Comparison of ENCODE assay signal across 8 cellular contexts in the genomic region with DNA sequence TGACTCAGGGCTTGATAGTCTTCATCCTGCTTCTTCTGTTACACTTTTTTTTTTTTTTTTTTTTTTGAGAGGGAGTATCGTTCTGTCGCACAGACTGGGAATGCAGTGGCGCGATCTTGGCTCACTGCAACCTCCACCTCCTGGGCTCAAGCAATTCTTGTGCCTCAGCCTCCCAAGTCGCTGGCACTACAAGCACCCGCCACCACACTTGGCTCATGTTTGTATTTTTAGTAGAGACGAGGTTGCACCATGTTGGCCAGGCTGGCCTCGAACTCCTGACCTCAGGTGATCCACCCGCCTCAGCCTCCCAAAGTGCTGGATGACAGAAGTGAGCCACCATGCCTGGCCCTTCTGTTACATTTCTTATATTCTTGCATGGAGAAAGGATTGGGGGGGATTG. TPM values are rescaled to one million over a fixed set of nuclear protein-coding genes. Genes with fewer than 3 reads are reported as not detected.
A peak's percentile ranks its signal among the peaks of the same experiment; 100 is the strongest.
DNase-seq lines count a peak whose midpoint lies in the region; ATAC-seq, FAIRE-seq and TF ChIP-seq lines count a peak whose summit lies in the region.
"Not testable (repeated sequence)": the region's sequence is repeated elsewhere in the genome, so short reads cannot be mapped to it uniquely, and the experiment has no call there.
"Had no signal": no experiment of that assay in that cellular context is flagged by ENCODE, and none has a peak within 500 bp of the region (broad histone marks: within the 10 kb centered on the region; RNA-seq: fewer than 3 reads in every experiment).

No MANE protein-coding gene starts in this region.

- H3K4me3 ChIP-seq in SK-N-MC; body of pancreas; HepG2 (replicated peaks in 1 of 3; ENCODE audit: insufficient read depth in 1 of 3, low read depth in 2 of 3, low read length in 3 of 3): not testable (repeated sequence)

- peak overlapping the region; percentile 56; the same call in 1 of the 2 replicates for H3K27ac ChIP-seq in SK-N-MC
- H3K27ac ChIP-seq in body of pancreas: peak overlapping the region in 3 of 4 donors; percentile 23 to 95 (median 87)
- not testable (repeated sequence) for H3K27ac ChIP-seq in HepG2 (ENCODE audit: extremely low read length, insufficient read depth, low read length)

- FAIRE-seq in HepG2 (lab: Jason Lieb, UNC): not testable (repeated sequence)

- H3K9ac ChIP-seq in SK-N-MC (ENCODE audit: insufficient read length); HepG2 (ENCODE audit: insufficient read depth, low read depth, low read length): not testable (repeated sequence)

- H3K27me3 ChIP-seq in body of pancreas; HepG2 (ENCODE audit: control insufficient read depth in 1 of 2, insufficient read depth in 2 of 2, low read length in 2 of 2): not testable (repeated sequence)

- POLR2A ChIA-PET in activated CD4-positive, alpha-beta T cell treated with anti-CD3 and anti-CD28 coated beads for 36 hours (lab: Charles Lee): interaction anchor here (1.0 kb wide), 1 partner anchor 49 kb away, joined by 3 read pairs; no protein-coding TSS in a partner anchor
- POLR2A ChIA-PET in HepG2 (lab: Yijun Ruan, JAX): interaction anchor here (1.5 to 2.6 kb wide), 3 partner anchors 10 to 51 kb away, joined by 5 to 65 read pairs (median 41); a partner anchor contains a TSS

- not testable (repeated sequence) for TF ChIP-seq CTCF in body of pancreas (IDR thresholded peaks at IDR 0.05); HepG2 (CRISPR knock-in tag; IDR thresholded peaks at IDR 0.05); osteocyte (IDR thresholded peaks at IDR 0.05)

- in situ Hi-C loops in HepG2 (cut with HindIII; ENCODE audit: extremely low pct_ligation_motif_present, low pct_unique_long_range_greater_than_20kb): not testable (repeated sequence)

- H3K27ac Mint-ChIP-seq in activated CD4-positive, alpha-beta T cell treated with anti-CD3 and anti-CD28 coated beads for 36 hours: peak overlapping the region; percentile 65
- peak overlapping the region; percentile 52 for H3K27ac Mint-ChIP-seq in activated CD8-positive, alpha-beta memory T cell treated with anti-CD3 and anti-CD28 coated beads, Interleukin-2, amount 10 ng/mL, durations not matched to agents 7 days and 5 days
- H3K27ac Mint-ChIP-seq in activated T-helper 2 cell treated with anti-CD3 and anti-CD28 coated beads, Interferon-gamma antibody, Interleukin-2, Interleukin-4, amounts not matched to agents 10 μg/mL and 5 μg/mL and 100 μg/mL, durations not matched to agents 14 hours and 24 hours and 36 hours: peak overlapping the region; percentile 70
- H3K27ac Mint-ChIP-seq in osteocyte (ENCODE audit: unreplicated experiment): peak overlapping the region; percentile 24

- peaks cover 25% of the 10 kb centered on the region; the same call in 1 of the 2 replicates for H4K20me1 ChIP-seq in HepG2 (ENCODE audit: insufficient read depth, low read length)

- H3K4me1 Mint-ChIP-seq in activated CD4-positive, alpha-beta T cell treated with anti-CD3 and anti-CD28 coated beads for 36 hours: peaks cover 30% of the 10 kb centered on the region
- H3K4me1 Mint-ChIP-seq in activated CD8-positive, alpha-beta memory T cell treated with anti-CD3 and anti-CD28 coated beads, Interleukin-2, amount 10 ng/mL, durations not matched to agents 7 days and 5 days: peaks cover 67% of the 10 kb centered on the region
- peaks cover 40% of the 10 kb centered on the region for H3K4me1 Mint-ChIP-seq in activated T-helper 2 cell treated with anti-CD3 and anti-CD28 coated beads, Interferon-gamma antibody, Interleukin-2, Interleukin-4, amounts not matched to agents 10 μg/mL and 5 μg/mL and 100 μg/mL, durations not matched to agents 14 hours and 24 hours and 36 hours (ENCODE audit: low read depth)
- H3K4me1 Mint-ChIP-seq in osteocyte (ENCODE audit: unreplicated experiment): peaks cover 36% of the 10 kb centered on the region

- not testable (repeated sequence) for BruUV-seq in HepG2 (replicated peaks; lab: Mats Ljungman, UMichigan)

- H3K4me3 Mint-ChIP-seq in activated CD4-positive, alpha-beta T cell treated with anti-CD3 and anti-CD28 coated beads for 36 hours: peak overlapping the region; percentile 94
- peak overlapping the region; percentile 95 for H3K4me3 Mint-ChIP-seq in activated CD8-positive, alpha-beta memory T cell treated with anti-CD3 and anti-CD28 coated beads, Interleukin-2, amount 10 ng/mL, durations not matched to agents 7 days and 5 days
- H3K4me3 Mint-ChIP-seq in activated T-helper 2 cell treated with anti-CD3 and anti-CD28 coated beads, Interferon-gamma antibody, Interleukin-2, Interleukin-4, amounts not matched to agents 10 μg/mL and 5 μg/mL and 100 μg/mL, durations not matched to agents 14 hours and 24 hours and 36 hours (ENCODE audit: low read depth): peak overlapping the region; percentile 61
- H3K4me3 Mint-ChIP-seq in osteocyte (ENCODE audit: unreplicated experiment): not testable (repeated sequence)

- peaks cover 10% of the 10 kb centered on the region for H3K79me2 ChIP-seq in HepG2 (ENCODE audit: insufficient read depth, low read length)

- not testable (repeated sequence) for TF ChIP-seq POLR2A in body of pancreas (IDR thresholded peaks at IDR 0.05); HepG2 (IDR thresholded peaks at IDR 0.05; ENCODE audit: insufficient read depth in 1 of 2, low read depth in 2 of 2, low read length in 2 of 2)

- not testable (repeated sequence) for TF ChIP-seq RAD21 in HepG2 (CRISPR knock-in tag; IDR thresholded peaks at IDR 0.05)

- CTCF ChIA-PET in activated CD4-positive, alpha-beta T cell treated with anti-CD3 and anti-CD28 coated beads for 36 hours (lab: Charles Lee): interaction anchor here (1.0 to 1.5 kb wide), 2 partner anchors 11 to 58 kb away, joined by 3 to 5 read pairs; no protein-coding TSS in a partner anchor
- CTCF ChIA-PET in activated CD8-positive, alpha-beta memory T cell treated with anti-CD3 and anti-CD28 coated beads, Interleukin-2, amount 10 ng/mL, durations not matched to agents 7 days and 5 days (lab: Charles Lee): interaction anchor here (0.6 to 3.1 kb wide), 4 partner anchors 11 to 81 kb away, joined by 3 to 20 read pairs (median 5); no protein-coding TSS in a partner anchor
- CTCF ChIA-PET in HepG2 (lab: Yijun Ruan, JAX; ENCODE audit: low intra/inter-chr PET ratio, low total read pairs): not testable (repeated sequence)

- H3K27me3 Mint-ChIP-seq in activated CD4-positive, alpha-beta T cell treated with anti-CD3 and anti-CD28 coated beads for 36 hours; activated CD8-positive, alpha-beta memory T cell treated with anti-CD3 and anti-CD28 coated beads, Interleukin-2, amount 10 ng/mL, durations not matched to agents 7 days and 5 days; activated T-helper 2 cell treated with anti-CD3 and anti-CD28 coated beads, Interferon-gamma antibody, Interleukin-2, Interleukin-4, amounts not matched to agents 10 μg/mL and 5 μg/mL and 100 μg/mL, durations not matched to agents 14 hours and 24 hours and 36 hours (ENCODE audit: low read depth); osteocyte (ENCODE audit: unreplicated experiment): not testable (repeated sequence)

- peaks cover 81% of the 10 kb centered on the region for H3K36me3 Mint-ChIP-seq in activated CD4-positive, alpha-beta T cell treated with anti-CD3 and anti-CD28 coated beads for 36 hours (ENCODE audit: low read depth)
- peaks cover 85% of the 10 kb centered on the region for H3K36me3 Mint-ChIP-seq in activated CD8-positive, alpha-beta memory T cell treated with anti-CD3 and anti-CD28 coated beads, Interleukin-2, amount 10 ng/mL, durations not matched to agents 7 days and 5 days
- H3K36me3 Mint-ChIP-seq in activated T-helper 2 cell treated with anti-CD3 and anti-CD28 coated beads, Interferon-gamma antibody, Interleukin-2, Interleukin-4, amounts not matched to agents 10 μg/mL and 5 μg/mL and 100 μg/mL, durations not matched to agents 14 hours and 24 hours and 36 hours (ENCODE audit: low read depth): peaks cover 86% of the 10 kb centered on the region
- peaks cover 30% of the 10 kb centered on the region for H3K36me3 Mint-ChIP-seq in osteocyte (ENCODE audit: unreplicated experiment)

- peaks cover 48% of the 10 kb centered on the region for H3K4me1 ChIP-seq in body of pancreas
- H3K4me1 ChIP-seq in HepG2 (ENCODE audit: insufficient read depth, low read length): peaks cover 46% of the 10 kb centered on the region

- not testable (repeated sequence) for H2AFZ ChIP-seq in HepG2 (ENCODE audit: low read length)

- intact Hi-C loops in activated CD4-positive, alpha-beta T cell treated with anti-CD3 and anti-CD28 coated beads for 36 hours (cut with DNase I, micrococcal nuclease): loop anchor here (5.0 to 10.0 kb wide), 2 partner anchors 60 to 228 kb away; no protein-coding TSS in a partner anchor
- intact Hi-C loops in activated T-helper 2 cell treated with anti-CD3 and anti-CD28 coated beads, Interferon-gamma antibody, Interleukin-2, Interleukin-4, amounts not matched to agents 10 μg/mL and 5 μg/mL and 100 μg/mL, durations not matched to agents 14 hours and 24 hours and 36 hours (cut with micrococcal nuclease): loop anchor here (5.0 kb wide), 1 partner anchor 228 kb away; no protein-coding TSS in a partner anchor
- intact Hi-C loops in body of pancreas (cut with DNase I): not testable (repeated sequence)
- intact Hi-C loops in HepG2 (cut with micrococcal nuclease; ENCODE audit: unreplicated experiment): loop anchor here (1.0 to 5.0 kb wide), 2 partner anchors 14 to 383 kb away; no protein-coding TSS in a partner anchor

- DNase-seq in SK-N-MC (ENCODE audit: low read depth, low spot score); activated CD4-positive, alpha-beta T cell treated with anti-CD3 and anti-CD28 coated beads for 36 hours; activated CD8-positive, alpha-beta memory T cell treated with anti-CD3 and anti-CD28 coated beads, Interleukin-2, amount 10 ng/mL, durations not matched to agents 7 days and 5 days; activated T-helper 2 cell treated with anti-CD3 and anti-CD28 coated beads, Interferon-gamma antibody, Interleukin-2, Interleukin-4, amounts not matched to agents 10 μg/mL and 5 μg/mL and 100 μg/mL, durations not matched to agents 14 hours and 24 hours and 36 hours (ENCODE audit: low spot score); body of pancreas; HepG2 (ENCODE audit: low spot score); osteocyte (ENCODE audit: extremely low spot score, unreplicated experiment): not testable (repeated sequence)

- H3K9me3 ChIP-seq in SK-N-MC (ENCODE audit: low read depth, low read length); body of pancreas; HepG2 (ENCODE audit: low read length): not testable (repeated sequence)

- peaks cover 13% of the 10 kb centered on the region; the same call in 1 of the 2 replicates for H3K36me3 ChIP-seq in SK-N-MC (ENCODE audit: insufficient read depth, low read length)
- peaks cover 14 to 34% of the 10 kb centered on the region in 2 donors for H3K36me3 ChIP-seq in body of pancreas (replicated peaks in 1 of 2; ENCODE audit: insufficient read depth in 1 of 2, low read depth in 2 of 2)
- H3K36me3 ChIP-seq in HepG2 (replicated peaks in 1 of 2; ENCODE audit: control insufficient read depth in 1 of 2, insufficient read depth in 2 of 2, low read length in 2 of 2): peaks cover 7 to 40% of the 10 kb centered on the region in 2 experiments; a peak in 4 of 5 replicates

- TF ChIP-seq EP300 in HepG2 (IDR thresholded peaks at IDR 0.05; ENCODE audit: low read depth in 2 of 2, low read length in 2 of 2); HepG2 (CRISPR knock-in tag; IDR thresholded peaks at IDR 0.05; ENCODE audit: borderline replicate concordance): not testable (repeated sequence)

- 64% methylated on average over 9 of the region's 9 CpGs for WGBS in body of pancreas, 2 donors
- WGBS in HepG2 (ENCODE audit: low lambda C conversion rate): 88% methylated on average over 9 of the region's 9 CpGs

- not testable (repeated sequence) for ATAC-seq in activated CD4-positive, alpha-beta T cell treated with anti-CD3 and anti-CD28 coated beads for 36 hours; activated CD8-positive, alpha-beta memory T cell treated with anti-CD3 and anti-CD28 coated beads, Interleukin-2, amount 10 ng/mL, durations not matched to agents 7 days and 5 days; body of pancreas; HepG2

- not testable (repeated sequence) for H3K4me2 ChIP-seq in HepG2 (ENCODE audit: low read depth, low read length)

- not testable (repeated sequence) for H3K9me3 Mint-ChIP-seq in activated CD4-positive, alpha-beta T cell treated with anti-CD3 and anti-CD28 coated beads for 36 hours (ENCODE audit: low read depth); activated CD8-positive, alpha-beta memory T cell treated with anti-CD3 and anti-CD28 coated beads, Interleukin-2, amount 10 ng/mL, durations not matched to agents 7 days and 5 days (ENCODE audit: low read depth); activated T-helper 2 cell treated with anti-CD3 and anti-CD28 coated beads, Interferon-gamma antibody, Interleukin-2, Interleukin-4, amounts not matched to agents 10 μg/mL and 5 μg/mL and 100 μg/mL, durations not matched to agents 14 hours and 24 hours and 36 hours; osteocyte (ENCODE audit: unreplicated experiment)

RNA-seq across cellular contexts. Expression of a gene that starts 6.6 kb away (rescaled TPM):
- total RNA-seq in activated CD4-positive, alpha-beta T cell treated with anti-CD3 and anti-CD28 coated beads for 36 hours: 100 to 1,000 TPM; 406 to 422 TPM
- 100 to 1,000 TPM; 487 to 625 TPM for total RNA-seq in activated CD8-positive, alpha-beta memory T cell treated with anti-CD3 and anti-CD28 coated beads, Interleukin-2, amount 10 ng/mL, durations not matched to agents 7 days and 5 days
- 564 and 570 TPM in 2 replicates for total RNA-seq in activated T-helper 2 cell treated with anti-CD3 and anti-CD28 coated beads, Interferon-gamma antibody, Interleukin-2, Interleukin-4, amounts not matched to agents 10 μg/mL and 5 μg/mL and 100 μg/mL, durations not matched to agents 14 hours and 24 hours and 36 hours
- 100 to 1,000 TPM in 1 of 2 donors, 10 to 100 TPM in 1; 88.0 to 112 TPM for total RNA-seq in body of pancreas
- 13.9 and 17.4 TPM in 2 replicates for total RNA-seq in HepG2 (2016; rRNA removed; fragmentation: Illumina TruSeq; extraction: Trizol)
- 4.7 and 4.8 TPM in 2 replicates for total RNA-seq in HepG2 (2016; cell fraction: cytosol; rRNA removed; fragmentation: Illumina TruSeq; extraction: Trizol; ENCODE audit: low read depth)
- total RNA-seq in HepG2 (2016; cell fraction: insoluble cytoplasmic fraction; rRNA removed; fragmentation: Illumina TruSeq; extraction: Trizol): 10.1 and 18.5 TPM in 2 replicates
- 20.5 and 21.4 TPM in 2 replicates for total RNA-seq in HepG2 (2016; cell fraction: membrane; rRNA removed; fragmentation: Illumina TruSeq; extraction: Trizol)
- total RNA-seq in HepG2 (2016; cell fraction: nucleus; rRNA removed; fragmentation: Illumina TruSeq; extraction: Trizol): 17.5 and 19.5 TPM in 2 replicates
- 15.2 and 17.3 TPM in 2 replicates for polyA plus RNA-seq in HepG2 (2011; rRNA removed)
- 12.0 and 18.4 TPM in 2 replicates for polyA plus RNA-seq in HepG2 (2011; cell fraction: cytosol; rRNA removed)
- 17.2 and 23.0 TPM in 2 replicates for polyA plus RNA-seq in HepG2 (2011; cell fraction: nucleus; rRNA removed)
- polyA plus RNA-seq in HepG2 (2012): 4.4 and 15.3 TPM in 2 replicates
- 6.3 and 6.4 TPM in 2 replicates for polyA plus RNA-seq in HepG2 (2016; cell fraction: cytosol; fragmentation: Illumina TruSeq; extraction: Trizol; ENCODE audit: low read depth)
- polyA plus RNA-seq in HepG2 (2016; cell fraction: insoluble cytoplasmic fraction; fragmentation: Illumina TruSeq; extraction: Trizol; ENCODE audit: low read depth): 14.6 and 21.4 TPM in 2 replicates
- 19.0 and 20.4 TPM in 2 replicates for polyA plus RNA-seq in HepG2 (2016; cell fraction: membrane; fragmentation: Illumina TruSeq; extraction: Trizol; ENCODE audit: low read depth)
- polyA plus RNA-seq in HepG2 (2016; cell fraction: nucleus; fragmentation: Illumina TruSeq; extraction: Trizol; ENCODE audit: insufficient read depth, low read depth): 32.9 and 35.2 TPM in 2 replicates
- polyA minus RNA-seq in HepG2 (2011; rRNA and poly(A)+ RNA removed; ENCODE audit: low replicate concordance): 33.9 and 45.0 TPM in 2 replicates
- polyA minus RNA-seq in HepG2 (2011; cell fraction: cytosol; rRNA and poly(A)+ RNA removed): 15.8 and 17.1 TPM in 2 replicates
- polyA minus RNA-seq in HepG2 (2011; cell fraction: nucleus; rRNA and poly(A)+ RNA removed): 6.1 and 8.6 TPM in 2 replicates
- total RNA-seq in osteocyte: 96.2 and 98.3 TPM in 2 replicates

RNA-seq across cellular contexts. Expression of a gene that starts 9.3 kb away (rescaled TPM):
- 10 to 100 TPM; 12.2 to 15.6 TPM for total RNA-seq in activated CD4-positive, alpha-beta T cell treated with anti-CD3 and anti-CD28 coated beads for 36 hours
- 10 to 100 TPM; 55.7 to 61.2 TPM for total RNA-seq in activated CD8-positive, alpha-beta memory T cell treated with anti-CD3 and anti-CD28 coated beads, Interleukin-2, amount 10 ng/mL, durations not matched to agents 7 days and 5 days
- total RNA-seq in activated T-helper 2 cell treated with anti-CD3 and anti-CD28 coated beads, Interferon-gamma antibody, Interleukin-2, Interleukin-4, amounts not matched to agents 10 μg/mL and 5 μg/mL and 100 μg/mL, durations not matched to agents 14 hours and 24 hours and 36 hours: 51.9 and 55.8 TPM in 2 replicates
- total RNA-seq in body of pancreas (10 to 100 TPM; 16.9 to 24.4 TPM), HepG2 (2016; rRNA removed; fragmentation: Illumina TruSeq; extraction: Trizol) (8.5 and 9.5 TPM in 2 replicates), osteocyte (2.2 and 2.5 TPM in 2 replicates)
- total RNA-seq in HepG2 (2016; cell fraction: cytosol; rRNA removed; fragmentation: Illumina TruSeq; extraction: Trizol; ENCODE audit: low read depth): 3.0 and 3.5 TPM in 2 replicates
- 9.6 TPM in 2 replicates for total RNA-seq in HepG2 (2016; cell fraction: insoluble cytoplasmic fraction; rRNA removed; fragmentation: Illumina TruSeq; extraction: Trizol)
- total RNA-seq in HepG2 (2016; cell fraction: membrane; rRNA removed; fragmentation: Illumina TruSeq; extraction: Trizol): 3.8 and 4.7 TPM in 2 replicates
- total RNA-seq in HepG2 (2016; cell fraction: nucleus; rRNA removed; fragmentation: Illumina TruSeq; extraction: Trizol): 5.2 and 5.4 TPM in 2 replicates
- polyA plus RNA-seq in HepG2 (2011; rRNA removed): 4.0 and 4.3 TPM in 2 replicates
- 2.8 and 5.7 TPM in 2 replicates for polyA plus RNA-seq in HepG2 (2011; cell fraction: cytosol; rRNA removed)
- polyA plus RNA-seq in HepG2 (2011; cell fraction: nucleus; rRNA removed): 13.7 and 22.6 TPM in 2 replicates
- polyA plus RNA-seq in HepG2 (2012): 1.3 and 1.7 TPM in 2 replicates
- 3.0 TPM in 2 replicates for polyA plus RNA-seq in HepG2 (2016; cell fraction: cytosol; fragmentation: Illumina TruSeq; extraction: Trizol; ENCODE audit: low read depth)
- polyA plus RNA-seq in HepG2 (2016; cell fraction: insoluble cytoplasmic fraction; fragmentation: Illumina TruSeq; extraction: Trizol; ENCODE audit: low read depth): 6.1 and 6.9 TPM in 2 replicates
- polyA plus RNA-seq in HepG2 (2016; cell fraction: membrane; fragmentation: Illumina TruSeq; extraction: Trizol; ENCODE audit: low read depth): 2.4 TPM in 2 replicates
- polyA plus RNA-seq in HepG2 (2016; cell fraction: nucleus; fragmentation: Illumina TruSeq; extraction: Trizol; ENCODE audit: insufficient read depth, low read depth): 8.5 and 10.3 TPM in 2 replicates
- 0.37 and 5.3 TPM in 2 replicates for polyA minus RNA-seq in HepG2 (2011; rRNA and poly(A)+ RNA removed; ENCODE audit: low replicate concordance)
- 1.7 and 1.8 TPM in 2 replicates for polyA minus RNA-seq in HepG2 (2011; cell fraction: cytosol; rRNA and poly(A)+ RNA removed)
- 5.1 and 6.2 TPM in 2 replicates for polyA minus RNA-seq in HepG2 (2011; cell fraction: nucleus; rRNA and poly(A)+ RNA removed)
- total RNA-seq: M059J had no signal

RNA-seq across cellular contexts. Expression of a gene that starts 28.1 kb away (rescaled TPM):
- 100 to 1,000 TPM in 1 of 2 experiments, 10 to 100 TPM in 1; 76.6 to 104 TPM for total RNA-seq in activated CD4-positive, alpha-beta T cell treated with anti-CD3 and anti-CD28 coated beads for 36 hours
- total RNA-seq in activated CD8-positive, alpha-beta memory T cell treated with anti-CD3 and anti-CD28 coated beads, Interleukin-2, amount 10 ng/mL, durations not matched to agents 7 days and 5 days: 100 to 1,000 TPM; 174 to 183 TPM
- total RNA-seq in activated T-helper 2 cell treated with anti-CD3 and anti-CD28 coated beads, Interferon-gamma antibody, Interleukin-2, Interleukin-4, amounts not matched to agents 10 μg/mL and 5 μg/mL and 100 μg/mL, durations not matched to agents 14 hours and 24 hours and 36 hours: 200 and 201 TPM in 2 replicates
- 100 to 1,000 TPM in 1 of 2 donors, 10 to 100 TPM in 1; 78.9 to 138 TPM for total RNA-seq in body of pancreas
- 6.7 and 17.5 TPM in 2 replicates for total RNA-seq in HepG2 (2016; rRNA removed; fragmentation: Illumina TruSeq; extraction: Trizol)
- total RNA-seq in HepG2 (2016; cell fraction: cytosol; rRNA removed; fragmentation: Illumina TruSeq; extraction: Trizol; ENCODE audit: low read depth): 8.9 and 9.3 TPM in 2 replicates
- 5.6 and 21.4 TPM in 2 replicates for total RNA-seq in HepG2 (2016; cell fraction: insoluble cytoplasmic fraction; rRNA removed; fragmentation: Illumina TruSeq; extraction: Trizol)
- 9.6 and 10.0 TPM in 2 replicates for total RNA-seq in HepG2 (2016; cell fraction: membrane; rRNA removed; fragmentation: Illumina TruSeq; extraction: Trizol)
- 31.3 and 36.5 TPM in 2 replicates for total RNA-seq in HepG2 (2016; cell fraction: nucleus; rRNA removed; fragmentation: Illumina TruSeq; extraction: Trizol)
- 43.8 and 51.5 TPM in 2 replicates for polyA plus RNA-seq in HepG2 (2011; rRNA removed)
- 18.4 and 29.4 TPM in 2 replicates for polyA plus RNA-seq in HepG2 (2011; cell fraction: cytosol; rRNA removed)
- 296 and 398 TPM in 2 replicates for polyA plus RNA-seq in HepG2 (2011; cell fraction: nucleus; rRNA removed)
- polyA plus RNA-seq in HepG2 (2012): 13.2 and 18.7 TPM in 2 replicates
- 1.5 and 2.3 TPM in 2 replicates for polyA plus RNA-seq in HepG2 (2016; cell fraction: cytosol; fragmentation: Illumina TruSeq; extraction: Trizol; ENCODE audit: low read depth)
- polyA plus RNA-seq in HepG2 (2016; cell fraction: insoluble cytoplasmic fraction; fragmentation: Illumina TruSeq; extraction: Trizol; ENCODE audit: low read depth): 7.9 and 9.3 TPM in 2 replicates
- 5.8 and 8.8 TPM in 2 replicates for polyA plus RNA-seq in HepG2 (2016; cell fraction: membrane; fragmentation: Illumina TruSeq; extraction: Trizol; ENCODE audit: low read depth)
- 117 and 126 TPM in 2 replicates for polyA plus RNA-seq in HepG2 (2016; cell fraction: nucleus; fragmentation: Illumina TruSeq; extraction: Trizol; ENCODE audit: insufficient read depth, low read depth)
- 46.3 and 58.9 TPM in 2 replicates for polyA minus RNA-seq in HepG2 (2011; rRNA and poly(A)+ RNA removed; ENCODE audit: low replicate concordance)
- polyA minus RNA-seq in HepG2 (2011; cell fraction: cytosol; rRNA and poly(A)+ RNA removed): 16.2 and 16.4 TPM in 2 replicates
- 38.2 and 38.5 TPM in 2 replicates for polyA minus RNA-seq in HepG2 (2011; cell fraction: nucleus; rRNA and poly(A)+ RNA removed)
- total RNA-seq in osteocyte: 65.2 and 70.0 TPM in 2 replicates

RNA-seq across cellular contexts. Expression of a gene that starts 57.4 kb away (rescaled TPM):
- 10 to 100 TPM; 34.2 to 41.2 TPM for total RNA-seq in activated CD4-positive, alpha-beta T cell treated with anti-CD3 and anti-CD28 coated beads for 36 hours
- 10 to 100 TPM; 33.2 to 39.3 TPM for total RNA-seq in activated CD8-positive, alpha-beta memory T cell treated with anti-CD3 and anti-CD28 coated beads, Interleukin-2, amount 10 ng/mL, durations not matched to agents 7 days and 5 days
- total RNA-seq in activated T-helper 2 cell treated with anti-CD3 and anti-CD28 coated beads, Interferon-gamma antibody, Interleukin-2, Interleukin-4, amounts not matched to agents 10 μg/mL and 5 μg/mL and 100 μg/mL, durations not matched to agents 14 hours and 24 hours and 36 hours: 38.6 and 43.0 TPM in 2 replicates
- 10 to 100 TPM; 13.8 to 14.5 TPM for total RNA-seq in body of pancreas
- 28.3 and 30.0 TPM in 2 replicates for total RNA-seq in HepG2 (2016; rRNA removed; fragmentation: Illumina TruSeq; extraction: Trizol)
- 9.5 and 9.9 TPM in 2 replicates for total RNA-seq in HepG2 (2016; cell fraction: cytosol; rRNA removed; fragmentation: Illumina TruSeq; extraction: Trizol; ENCODE audit: low read depth)
- 29.5 and 31.1 TPM in 2 replicates for total RNA-seq in HepG2 (2016; cell fraction: insoluble cytoplasmic fraction; rRNA removed; fragmentation: Illumina TruSeq; extraction: Trizol)
- 19.0 and 21.4 TPM in 2 replicates for total RNA-seq in HepG2 (2016; cell fraction: membrane; rRNA removed; fragmentation: Illumina TruSeq; extraction: Trizol)
- total RNA-seq in HepG2 (2016; cell fraction: nucleus; rRNA removed; fragmentation: Illumina TruSeq; extraction: Trizol): 14.9 and 16.3 TPM in 2 replicates
- 18.7 and 21.7 TPM in 2 replicates for polyA plus RNA-seq in HepG2 (2011; rRNA removed)
- 21.7 and 23.0 TPM in 2 replicates for polyA plus RNA-seq in HepG2 (2011; cell fraction: cytosol; rRNA removed)
- 18.2 and 23.4 TPM in 2 replicates for polyA plus RNA-seq in HepG2 (2011; cell fraction: nucleus; rRNA removed)
- polyA plus RNA-seq in HepG2 (2012): 12.4 and 14.3 TPM in 2 replicates
- 15.3 and 16.8 TPM in 2 replicates for polyA plus RNA-seq in HepG2 (2016; cell fraction: cytosol; fragmentation: Illumina TruSeq; extraction: Trizol; ENCODE audit: low read depth)
- 32.6 and 35.8 TPM in 2 replicates for polyA plus RNA-seq in HepG2 (2016; cell fraction: insoluble cytoplasmic fraction; fragmentation: Illumina TruSeq; extraction: Trizol; ENCODE audit: low read depth)
- polyA plus RNA-seq in HepG2 (2016; cell fraction: membrane; fragmentation: Illumina TruSeq; extraction: Trizol; ENCODE audit: low read depth): 20.1 and 22.5 TPM in 2 replicates
- 23.2 and 27.0 TPM in 2 replicates for polyA plus RNA-seq in HepG2 (2016; cell fraction: nucleus; fragmentation: Illumina TruSeq; extraction: Trizol; ENCODE audit: insufficient read depth, low read depth)
- polyA minus RNA-seq in HepG2 (2011; rRNA and poly(A)+ RNA removed; ENCODE audit: low replicate concordance): 12.2 and 28.5 TPM in 2 replicates
- polyA minus RNA-seq in HepG2 (2011; cell fraction: cytosol; rRNA and poly(A)+ RNA removed): 8.2 and 8.6 TPM in 2 replicates
- polyA minus RNA-seq in HepG2 (2011; cell fraction: nucleus; rRNA and poly(A)+ RNA removed): 13.3 and 14.7 TPM in 2 replicates
- total RNA-seq in osteocyte: 9.5 and 11.4 TPM in 2 replicates
